In the genomic region with DNA sequence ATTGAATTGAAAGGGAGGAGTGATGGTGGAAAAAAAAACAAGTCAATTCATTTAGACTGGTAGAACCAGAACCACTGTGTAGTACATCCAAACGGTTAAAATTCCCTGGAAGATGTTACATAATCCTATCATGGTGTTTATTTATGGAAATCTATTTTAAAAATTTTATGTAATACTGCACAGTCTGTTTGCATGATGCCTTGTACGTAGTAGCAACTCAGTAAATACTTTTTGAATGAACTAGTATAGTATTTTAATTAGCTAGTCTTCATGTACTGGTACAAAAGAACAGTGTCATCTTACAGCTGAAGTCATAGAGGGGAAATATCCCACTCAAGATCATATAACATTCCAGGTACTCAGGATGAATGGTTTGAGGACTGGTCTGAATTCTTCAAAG, we compare ENCODE assay signal across 20 cellular contexts. TPM values are rescaled to one million over a fixed set of nuclear protein-coding genes. Genes with fewer than 3 reads are reported as not detected.
DNase-seq lines count a peak whose midpoint lies in the region; ATAC-seq, FAIRE-seq and TF ChIP-seq lines count a peak whose summit lies in the region.
"Had no signal": no experiment of that assay in that cellular context is flagged by ENCODE, and none has a peak within 500 bp of the region (broad histone marks: within the 10 kb centered on the region; RNA-seq: fewer than 3 reads in every experiment).

No MANE protein-coding gene starts in this region.

- H3K18ac ChIP-seq in IMR-90 (ENCODE audit: low read depth, low read length): no peak overlapping the region

- TF ChIP-seq CTCF in IMR-90 (conservative IDR thresholded peaks at IDR 0.05; ENCODE audit: low read depth, low read length): no peak
- TF ChIP-seq CTCF in GM12878 (IDR thresholded peaks at IDR 0.05 in 2 of 3, conservative IDR thresholded peaks at IDR 0.05 in 1 of 3; ENCODE audit: control insufficient read depth in 2 of 3, extremely low read depth in 1 of 3, insufficient read depth in 1 of 3, low read depth in 3 of 3, low read length in 3 of 3): no peak
- TF ChIP-seq CTCF in gastrocnemius medialis (IDR thresholded peaks at IDR 0.05 in 4 of 5, conservative IDR thresholded peaks at IDR 0.05 in 1 of 5): no peak
- TF ChIP-seq CTCF in WTC11 (IDR thresholded peaks at IDR 0.05): no peak

- no peak overlapping the region for H2AK9ac ChIP-seq in IMR-90 (replicated peaks; ENCODE audit: low read depth, low read length, poor library complexity)

- H3K23ac ChIP-seq in IMR-90 (ENCODE audit: low read depth, low read length): no peak overlapping the region

- no peaks in the 10 kb centered on the region for H3K27me3 Mint-ChIP-seq in activated CD4-positive, alpha-beta T cell treated with anti-CD3 and anti-CD28 coated beads, Interleukin-2, amount 10 ng/mL, durations not matched to agents 7 days and 5 days
- H3K27me3 Mint-ChIP-seq in activated CD4-positive, alpha-beta T cell treated with anti-CD3 and anti-CD28 coated beads for 36 hours: no peaks in the 10 kb centered on the region
- H3K27me3 Mint-ChIP-seq in WTC11 (ENCODE audit: low read depth): no peaks in the 10 kb centered on the region
- H3K27me3 Mint-ChIP-seq: naive B cell had no signal

- no peak overlapping the region for H2AK5ac ChIP-seq in IMR-90 (ENCODE audit: low read depth, low read length)

- H2BK20ac ChIP-seq in IMR-90 (ENCODE audit: low read depth, low read length): no peak overlapping the region

- H3K4me1 Mint-ChIP-seq in activated CD4-positive, alpha-beta T cell treated with anti-CD3 and anti-CD28 coated beads, Interleukin-2, amount 10 ng/mL, durations not matched to agents 7 days and 5 days: peaks cover 18% of the 10 kb centered on the region
- H3K4me1 Mint-ChIP-seq in activated CD4-positive, alpha-beta T cell treated with anti-CD3 and anti-CD28 coated beads for 36 hours: peaks cover 21% of the 10 kb centered on the region
- H3K4me1 Mint-ChIP-seq in WTC11: peaks cover 37% of the 10 kb centered on the region

- no peaks in the 10 kb centered on the region for H3K79me1 ChIP-seq in IMR-90 (ENCODE audit: low read depth in 1 of 2, low read length in 2 of 2)

- peak overlapping the region; percentile 89 for H3K27ac Mint-ChIP-seq in activated CD4-positive, alpha-beta T cell treated with anti-CD3 and anti-CD28 coated beads, Interleukin-2, amount 10 ng/mL, durations not matched to agents 7 days and 5 days
- H3K27ac Mint-ChIP-seq in activated CD4-positive, alpha-beta T cell treated with anti-CD3 and anti-CD28 coated beads for 36 hours: no peak overlapping the region
- no peak overlapping the region for H3K27ac Mint-ChIP-seq in WTC11

- H3K36me3 Mint-ChIP-seq in activated CD4-positive, alpha-beta T cell treated with anti-CD3 and anti-CD28 coated beads, Interleukin-2, amount 10 ng/mL, durations not matched to agents 7 days and 5 days (ENCODE audit: low read depth): peaks cover 37% of the 10 kb centered on the region
- peaks cover 26% of the 10 kb centered on the region for H3K36me3 Mint-ChIP-seq in activated CD4-positive, alpha-beta T cell treated with anti-CD3 and anti-CD28 coated beads for 36 hours (ENCODE audit: low read depth)
- 0 out of 2 replicates have a peak, but pooled peaks cover 4% of the 10 kb centered on the region for H3K36me3 Mint-ChIP-seq in WTC11

- in situ Hi-C loops in IMR-90 (cut with MboI; ENCODE audit: low sequenced_read_pairs): no loop called here
- in situ Hi-C loops in GM12878 (cut with MboI): no loop called here
- in situ Hi-C loops in gastrocnemius medialis (cut with MboI; ENCODE audit: low sequenced_read_pairs in 4 of 4): no loop called here

- H2BK120ac ChIP-seq in IMR-90 (ENCODE audit: low read depth, low read length): no peak overlapping the region

- ATAC-seq in activated CD4-positive, alpha-beta T cell treated with anti-CD3 and anti-CD28 coated beads for 36 hours: no peak
- peak; percentile 32; the same call in 1 of the 2 replicates for ATAC-seq in IMR-90 (ENCODE audit: low read depth)
- no peak for ATAC-seq in GM12878
- peak; percentile 80 to 83 for ATAC-seq in gastrocnemius medialis
- ATAC-seq in WTC11: no peak
- ATAC-seq in HG02610 (IDR thresholded peaks at IDR 0.05; ENCODE audit: unreplicated experiment): no peak

- no peak overlapping the region for H4K91ac ChIP-seq in IMR-90 (ENCODE audit: insufficient read depth, low read depth, low read length)

- dilution Hi-C loops in IMR-90 (cut with HindIII; ENCODE audit: low sequenced_read_pairs, unreplicated experiment): no loop called here

- H3K9me1 ChIP-seq in IMR-90 (ENCODE audit: insufficient read depth, low read length): no peaks in the 10 kb centered on the region

- FAIRE-seq in GM12878 (lab: Jason Lieb, UNC): no peak
- FAIRE-seq: A204.1, kidney had no signal

- no peak overlapping the region for H2BK5ac ChIP-seq in IMR-90 (ENCODE audit: low read depth, low read length, poor library complexity, severe bottlenecking)

- peaks cover 3% of the 10 kb centered on the region for H3K9me3 ChIP-seq in IMR-90 (ENCODE audit: control insufficient read depth, insufficient read depth, low read length)
- no peaks in the 10 kb centered on the region; the same call in 2 of the 3 replicates for H3K9me3 ChIP-seq in GM12878 (replicated peaks; ENCODE audit: control insufficient read depth, insufficient read depth, low read length)
- H3K9me3 ChIP-seq in gastrocnemius medialis: no peaks in the 10 kb centered on the region

- H3K36me3 ChIP-seq in IMR-90 (ENCODE audit: control insufficient read depth, insufficient read depth, low read length): no peaks in the 10 kb centered on the region
- H3K36me3 ChIP-seq in GM12878 (ENCODE audit: control insufficient read depth in 2 of 2, insufficient read depth in 2 of 2, low read length in 1 of 2): peaks cover 0 to 6% of the 10 kb centered on the region in 2 experiments; a peak in 1 of 4 replicates
- H3K36me3 ChIP-seq in gastrocnemius medialis: no peaks in the 10 kb centered on the region

- no peak overlapping the region for H3K4me3 Mint-ChIP-seq in activated CD4-positive, alpha-beta T cell treated with anti-CD3 and anti-CD28 coated beads, Interleukin-2, amount 10 ng/mL, durations not matched to agents 7 days and 5 days
- H3K4me3 Mint-ChIP-seq in activated CD4-positive, alpha-beta T cell treated with anti-CD3 and anti-CD28 coated beads for 36 hours: no peak overlapping the region
- no peak overlapping the region for H3K4me3 Mint-ChIP-seq in WTC11

- H2AFZ ChIP-seq in IMR-90 (replicated peaks; ENCODE audit: low read length, poor library complexity) (no peak overlapping the region), GM12878 (ENCODE audit: control insufficient read depth, low read depth, low read length) (0 out of 2 replicates have a peak overlapping the region, but pooled peaks have one; percentile 11)

- no CpG with 5 or more reads among the region's 2 CpGs for WGBS in IMR-90 (ENCODE audit: extremely low coverage in 2 of 2, insufficient read length in 1 of 2), 2 experiments
- WGBS in GM12878 (ENCODE audit: insufficient coverage, insufficient replicate concordance, low lambda C conversion rate, missing lambda C conversion rate): 96% methylated on average over 2 of the region's 2 CpGs

- no peak overlapping the region for H3K4ac ChIP-seq in IMR-90 (ENCODE audit: low read depth, low read length)

- no peaks in the 10 kb centered on the region; the same call in 1 of the 2 replicates for H3K79me2 ChIP-seq in GM12878 (ENCODE audit: control insufficient read depth, insufficient read depth, low read length)

- SMC1A ChIA-PET in GM12878 (lab: Charles Lee; ENCODE audit: uncharacterized antibody, unreplicated experiment): interaction anchor here (0.6 to 4.8 kb wide), 24 partner anchors 11 to 180 kb away, joined by 3 to 53 read pairs (median 9); a partner anchor contains a TSS

- no TSS peak for BruUV-seq in IMR-90 (replicated peaks; lab: Mats Ljungman, UMichigan)
- BruUV-seq in GM12878 (replicated peaks; lab: Mats Ljungman, UMichigan): TSS peak; percentile 96

- H3K4me2 ChIP-seq in IMR-90 (ENCODE audit: low read depth, low read length) (no peak overlapping the region), GM12878 (ENCODE audit: control insufficient read depth, insufficient read depth) (peak overlapping the region; percentile 83)
- H3K4me2 ChIP-seq: smooth muscle cell had no signal

- peaks cover 12% of the 10 kb centered on the region for H3K9me3 Mint-ChIP-seq in activated CD4-positive, alpha-beta T cell treated with anti-CD3 and anti-CD28 coated beads, Interleukin-2, amount 10 ng/mL, durations not matched to agents 7 days and 5 days
- peaks cover 12% of the 10 kb centered on the region for H3K9me3 Mint-ChIP-seq in activated CD4-positive, alpha-beta T cell treated with anti-CD3 and anti-CD28 coated beads for 36 hours (ENCODE audit: low read depth)
- H3K9me3 Mint-ChIP-seq in WTC11: peaks cover 12% of the 10 kb centered on the region

- CTCF ChIA-PET in activated CD4-positive, alpha-beta T cell treated with anti-CD3 and anti-CD28 coated beads, Interleukin-2, amount 10 ng/mL, durations not matched to agents 7 days and 5 days (lab: Charles Lee): interaction anchor here (0.5 to 1.3 kb wide), 3 partner anchors 17 to 1983 kb away, joined by 3 to 5 read pairs (median 3); no protein-coding TSS in a partner anchor
- CTCF ChIA-PET in activated CD4-positive, alpha-beta T cell treated with anti-CD3 and anti-CD28 coated beads for 36 hours (lab: Charles Lee): no interaction called here
- CTCF ChIA-PET in IMR-90 (lab: Yijun Ruan, JAX) (no interaction called here), GM12878 (lab: Yijun Ruan, JAX) (interaction anchor here (1.1 to 4.1 kb wide), 11 partner anchors 9 to 363 kb away, joined by 3 to 35 read pairs (median 8); no protein-coding TSS in a partner anchor), WTC11 (lab: Charles Lee) (no interaction called here)

- RAD21 ChIA-PET in GM12878 (lab: Charles Lee; ENCODE audit: unreplicated experiment): interaction anchor here (0.5 to 4.2 kb wide), 21 partner anchors 9 to 875 kb away, joined by 3 to 37 read pairs (median 7); a partner anchor contains a TSS

- POLR2A ChIA-PET in activated CD4-positive, alpha-beta T cell treated with anti-CD3 and anti-CD28 coated beads, Interleukin-2, amount 10 ng/mL, durations not matched to agents 7 days and 5 days (lab: Charles Lee): no interaction called here
- POLR2A ChIA-PET in activated CD4-positive, alpha-beta T cell treated with anti-CD3 and anti-CD28 coated beads for 36 hours (lab: Charles Lee): interaction anchor here (0.6 kb wide), 1 partner anchor 19 kb away, joined by 3 read pairs; no protein-coding TSS in a partner anchor
- POLR2A ChIA-PET in IMR-90 (lab: Charles Lee; ENCODE audit: unreplicated experiment) (no interaction called here), GM12878 (lab: Charles Lee) (interaction anchor here (0.6 to 2.6 kb wide), 11 partner anchors 16 to 461 kb away, joined by 3 to 20 read pairs (median 6); no protein-coding TSS in a partner anchor), WTC11 (lab: Charles Lee) (interaction anchor here (2.0 kb wide), 1 partner anchor 27 kb away, joined by 11 read pairs; a partner anchor contains a TSS)

- H3K4me3 ChIP-seq in IMR-90 (ENCODE audit: insufficient read depth, low read depth, low read length): no peak overlapping the region
- peak overlapping the region; percentile 57 for H3K4me3 ChIP-seq in GM12878
- peak overlapping the region; percentile 37 to 44 (median 42) for H3K4me3 ChIP-seq in gastrocnemius medialis
- H3K4me3 ChIP-seq: dorsolateral prefrontal cortex, smooth muscle cell had no signal

- no peak overlapping the region for H2BK15ac ChIP-seq in IMR-90 (ENCODE audit: low read depth, low read length)

- H4K20me1 ChIP-seq in IMR-90 (ENCODE audit: insufficient read depth, low read length) (no peaks in the 10 kb centered on the region), GM12878 (ENCODE audit: control insufficient read depth, insufficient read depth) (no peaks in the 10 kb centered on the region)

- intact Hi-C loops in activated CD4-positive, alpha-beta T cell treated with anti-CD3 and anti-CD28 coated beads for 36 hours (cut with DNase I, micrococcal nuclease): no loop called here
- intact Hi-C loops in IMR-90 (cut with micrococcal nuclease) (no loop called here), GM12878 (cut with micrococcal nuclease; ENCODE audit: unreplicated experiment) (no loop called here), gastrocnemius medialis (cut with DNase I; ENCODE audit: low total_unique reads) (loop anchor here (1.0 kb wide), 1 partner anchor 92 kb away; no protein-coding TSS in a partner anchor)

- no peak for DNase-seq in activated CD4-positive, alpha-beta T cell treated with anti-CD3 and anti-CD28 coated beads, Interleukin-2, amount 10 ng/mL, durations not matched to agents 7 days and 5 days
- no peak for DNase-seq in activated CD4-positive, alpha-beta T cell treated with anti-CD3 and anti-CD28 coated beads for 36 hours
- DNase-seq in IMR-90: no peak
- DNase-seq in GM12878 (ENCODE audit: low read depth, low spot score): no peak
- no peak for DNase-seq in gastrocnemius medialis
- no peak for DNase-seq in NCI-H1436 (lab: John Stamatoyannopoulos, UW)
- DNase-seq in WTC11 (ENCODE audit: low spot score): no peak
- DNase-seq: DND-41, dorsolateral prefrontal cortex, foreskin melanocyte, KG1, kidney, mammary epithelial cell, OCI-M1, SHP77 had no signal

- H3K27me3 ChIP-seq in IMR-90 (ENCODE audit: control insufficient read depth, insufficient read depth, low read length) (no peaks in the 10 kb centered on the region), GM12878 (replicated peaks in 1 of 2; ENCODE audit: control insufficient read depth in 2 of 2, insufficient read depth in 2 of 2, low read length in 1 of 2) (no peaks in the 10 kb centered on the region), gastrocnemius medialis (no peaks in the 10 kb centered on the region)
- H3K27me3 ChIP-seq: dorsolateral prefrontal cortex had no signal

- TF ChIP-seq RAD21 in IMR-90 (IDR thresholded peaks at IDR 0.05; ENCODE audit: low read length) (no peak), GM12878 (IDR thresholded peaks at IDR 0.05; ENCODE audit: insufficient read depth, low read depth, low read length) (no peak)

- TF ChIP-seq EP300 in GM12878 (IDR thresholded peaks at IDR 0.05; ENCODE audit: borderline replicate concordance in 1 of 2, control insufficient read depth in 1 of 2, low read depth in 2 of 2, low read length in 2 of 2): no peak

- H4K8ac ChIP-seq in IMR-90 (ENCODE audit: low read depth in 2 of 2, low read length in 2 of 2): no peak overlapping the region

- no peak overlapping the region for H3K56ac ChIP-seq in IMR-90 (ENCODE audit: extremely low read depth, insufficient read depth, low read length)

- H4K5ac ChIP-seq in IMR-90 (ENCODE audit: low read depth, low read length): no peak overlapping the region

- no peak overlapping the region for H3K9ac ChIP-seq in IMR-90 (ENCODE audit: low read depth, low read length)
- no peak overlapping the region; the same call in 1 of the 2 replicates for H3K9ac ChIP-seq in GM12878 (ENCODE audit: control insufficient read depth, insufficient read depth, low read length)

- TF ChIP-seq POLR2A in IMR-90 (IDR thresholded peaks at IDR 0.05; ENCODE audit: low read depth, low read length): no peak
- no peak for TF ChIP-seq POLR2A in GM12878 (IDR thresholded peaks at IDR 0.05; ENCODE audit: low read depth, low read length)
- TF ChIP-seq POLR2A in gastrocnemius medialis (IDR thresholded peaks at IDR 0.05): peak in 1 of 2 donors; percentile 27

- H3K14ac ChIP-seq in IMR-90 (replicated peaks; ENCODE audit: low read depth, low read length): no peak overlapping the region

- H3K27ac ChIP-seq in IMR-90 (ENCODE audit: insufficient read depth, low read length): no peak overlapping the region
- peak overlapping the region; percentile 96 for H3K27ac ChIP-seq in GM12878 (ENCODE audit: control insufficient read depth, insufficient read depth)
- peak overlapping the region; percentile 89 to 100 (median 94) for H3K27ac ChIP-seq in gastrocnemius medialis
- H3K27ac ChIP-seq: C4-2B had no signal

- H3K4me1 ChIP-seq in IMR-90 (ENCODE audit: control insufficient read depth, insufficient read depth, low read length): peaks cover 3% of the 10 kb centered on the region
- peaks cover 32% of the 10 kb centered on the region for H3K4me1 ChIP-seq in GM12878 (ENCODE audit: control insufficient read depth, insufficient read depth, low read length)
- H3K4me1 ChIP-seq in gastrocnemius medialis: peaks cover 36 to 46% of the 10 kb centered on the region in 2 donors

RNA-seq across cellular contexts. Expression of a gene that starts 27.0 kb away (rescaled TPM):
- total RNA-seq in activated CD4-positive, alpha-beta T cell treated with anti-CD3 and anti-CD28 coated beads, Interleukin-2, amount 10 ng/mL, durations not matched to agents 7 days and 5 days: 10 to 100 TPM; 20.3 to 24.9 TPM
- 10 to 100 TPM; 16.3 to 24.3 TPM for total RNA-seq in activated CD4-positive, alpha-beta T cell treated with anti-CD3 and anti-CD28 coated beads for 36 hours
- 15.8 and 29.4 TPM in 2 replicates for total RNA-seq in IMR-90 (2012; rRNA removed)
- polyA plus RNA-seq in IMR-90 (2012; rRNA removed): 27.1 and 28.9 TPM in 2 replicates
- 22.5 and 29.5 TPM in 2 replicates for polyA plus RNA-seq in IMR-90 (2012; cell fraction: cytosol; rRNA removed)
- 32.6 and 44.5 TPM in 2 replicates for polyA plus RNA-seq in IMR-90 (2012; cell fraction: nucleus; rRNA removed; ENCODE audit: low replicate concordance)
- 88.8 and 93.7 TPM in 2 replicates for total RNA-seq in GM12878 (2013; cell fraction: nucleolus; rRNA removed)
- 65.4 and 69.4 TPM in 2 replicates for total RNA-seq in GM12878 (2014; rRNA removed)
- 32.7 and 34.9 TPM in 2 replicates for total RNA-seq in GM12878 (2014; rRNA removed; fragmentation: Illumina TruSeq; extraction: Trizol)
- 73.9 and 75.2 TPM in 2 replicates for total RNA-seq in GM12878 (2021)
- polyA plus RNA-seq in GM12878 (2011; ENCODE audit: low read depth): 6.6 TPM
- 36.4 and 44.1 TPM in 2 replicates for polyA plus RNA-seq in GM12878 (2011; rRNA removed)
- 32.3 and 38.9 TPM in 2 replicates for polyA plus RNA-seq in GM12878 (2011; cell fraction: cytosol; rRNA removed)
- polyA plus RNA-seq in GM12878 (2011; cell fraction: nucleus; rRNA removed): 59.7 and 70.4 TPM in 2 replicates
- 24.5 and 28.7 TPM in 2 replicates for polyA plus RNA-seq in GM12878 (2012)
- polyA plus RNA-seq in GM12878 (2014; fragmentation: Illumina TruSeq; extraction: Trizol): 22.4 and 26.2 TPM in 2 replicates
- 10 to 100 TPM in 1 of 2 experiments, 1 to 10 TPM in 1; 6.2 to 19.5 TPM for polyA plus RNA-seq in GM12878 (2014; fragmentation: Nextera tagmentation; extraction: Ambion mirVana)
- 52.3 and 62.0 TPM in 2 replicates for polyA plus RNA-seq in GM12878 (2014; rRNA removed)
- 10 to 100 TPM in 1 of 2 experiments, 1 to 10 TPM in 1; 4.3 to 11.7 TPM for polyA plus RNA-seq in GM12878 (2016; fragmentation: Nextera tagmentation; extraction: Ambion mirVana)
- 30.4 and 44.0 TPM in 2 replicates for polyA minus RNA-seq in GM12878 (2011; rRNA and poly(A)+ RNA removed)
- polyA minus RNA-seq in GM12878 (2011; cell fraction: cytosol; rRNA and poly(A)+ RNA removed): 24.5 TPM in 2 replicates
- 69.0 and 99.9 TPM in 2 replicates for polyA minus RNA-seq in GM12878 (2011; cell fraction: nucleus; rRNA and poly(A)+ RNA removed)
- total RNA-seq in gastrocnemius medialis: 10 to 100 TPM; 18.7 to 39.8 (median 26.1) TPM
- total RNA-seq in WTC11 (2021): 14.2 to 18.2 TPM (median 14.3 TPM) in 3 replicates

RNA-seq across cellular contexts. Expression of a gene that starts 27.7 kb away (rescaled TPM):
- 10 to 100 TPM; 37.4 to 38.7 TPM for total RNA-seq in activated CD4-positive, alpha-beta T cell treated with anti-CD3 and anti-CD28 coated beads, Interleukin-2, amount 10 ng/mL, durations not matched to agents 7 days and 5 days
- 10 to 100 TPM; 21.5 to 25.3 TPM for total RNA-seq in activated CD4-positive, alpha-beta T cell treated with anti-CD3 and anti-CD28 coated beads for 36 hours
- total RNA-seq in IMR-90 (2012; rRNA removed) (5.0 and 6.1 TPM in 2 replicates), GM12878 (2014; rRNA removed) (29.5 and 30.4 TPM in 2 replicates), GM12878 (2014; rRNA removed; fragmentation: Illumina TruSeq; extraction: Trizol) (32.2 and 32.3 TPM in 2 replicates), GM12878 (2021) (26.3 and 29.0 TPM in 2 replicates), gastrocnemius medialis (1 to 10 TPM; 1.6 to 3.5 (median 3.0) TPM), WTC11 (2021) (0.28 to 0.64 TPM (median 0.30 TPM) in 3 replicates)
- polyA plus RNA-seq in IMR-90 (2012; rRNA removed) (5.0 and 6.0 TPM in 2 replicates), GM12878 (2011; rRNA removed) (65.9 and 71.7 TPM in 2 replicates), GM12878 (2014; fragmentation: Illumina TruSeq; extraction: Trizol) (40.0 and 42.3 TPM in 2 replicates), GM12878 (2014; fragmentation: Nextera tagmentation; extraction: Ambion mirVana) (10 to 100 TPM; 24.7 to 28.5 TPM), GM12878 (2014; rRNA removed) (24.3 and 29.2 TPM in 2 replicates), GM12878 (2016; fragmentation: Nextera tagmentation; extraction: Ambion mirVana) (10 to 100 TPM; 35.7 to 36.4 TPM)
- 2.1 and 3.4 TPM in 2 replicates for polyA plus RNA-seq in IMR-90 (2012; cell fraction: cytosol; rRNA removed)
- 1.8 and 4.0 TPM in 2 replicates for polyA plus RNA-seq in IMR-90 (2012; cell fraction: nucleus; rRNA removed; ENCODE audit: low replicate concordance)
- 81.0 and 93.9 TPM in 2 replicates for total RNA-seq in GM12878 (2013; cell fraction: nucleolus; rRNA removed)
- polyA plus RNA-seq in GM12878 (2011; ENCODE audit: low read depth): 21.6 TPM
- polyA plus RNA-seq in GM12878 (2011; cell fraction: cytosol; rRNA removed): 42.6 and 46.8 TPM in 2 replicates
- polyA plus RNA-seq in GM12878 (2011; cell fraction: nucleus; rRNA removed): 23.1 and 25.8 TPM in 2 replicates
- 20.0 and 23.8 TPM in 2 replicates for polyA plus RNA-seq in GM12878 (2012)
- 47.7 and 66.8 TPM in 2 replicates for polyA minus RNA-seq in GM12878 (2011; rRNA and poly(A)+ RNA removed)
- 9.9 and 15.5 TPM in 2 replicates for polyA minus RNA-seq in GM12878 (2011; cell fraction: cytosol; rRNA and poly(A)+ RNA removed)
- polyA minus RNA-seq in GM12878 (2011; cell fraction: nucleus; rRNA and poly(A)+ RNA removed): 23.2 and 32.4 TPM in 2 replicates

RNA-seq across cellular contexts. Expression of a gene that starts 38.8 kb away (rescaled TPM):
- total RNA-seq in activated CD4-positive, alpha-beta T cell treated with anti-CD3 and anti-CD28 coated beads, Interleukin-2, amount 10 ng/mL, durations not matched to agents 7 days and 5 days: 10 to 100 TPM; 17.9 to 18.4 TPM
- 10 to 100 TPM; 18.1 to 20.4 TPM for total RNA-seq in activated CD4-positive, alpha-beta T cell treated with anti-CD3 and anti-CD28 coated beads for 36 hours
- 31.4 and 38.0 TPM in 2 replicates for total RNA-seq in IMR-90 (2012; rRNA removed)
- 14.5 and 16.0 TPM in 2 replicates for polyA plus RNA-seq in IMR-90 (2012; rRNA removed)
- polyA plus RNA-seq in IMR-90 (2012; cell fraction: cytosol; rRNA removed): 8.8 and 10.4 TPM in 2 replicates
- polyA plus RNA-seq in IMR-90 (2012; cell fraction: nucleus; rRNA removed; ENCODE audit: low replicate concordance): 7.2 and 15.5 TPM in 2 replicates
- 86.2 and 87.2 TPM in 2 replicates for total RNA-seq in GM12878 (2013; cell fraction: nucleolus; rRNA removed)
- total RNA-seq in GM12878 (2014; rRNA removed): 21.5 and 24.1 TPM in 2 replicates
- 18.7 and 20.3 TPM in 2 replicates for total RNA-seq in GM12878 (2014; rRNA removed; fragmentation: Illumina TruSeq; extraction: Trizol)
- total RNA-seq in GM12878 (2021): 18.9 and 19.3 TPM in 2 replicates
- polyA plus RNA-seq in GM12878 (2011; ENCODE audit: low read depth): 6.6 TPM
- polyA plus RNA-seq in GM12878 (2011; rRNA removed): 33.6 and 36.3 TPM in 2 replicates
- polyA plus RNA-seq in GM12878 (2011; cell fraction: cytosol; rRNA removed): 23.3 and 24.8 TPM in 2 replicates
- 19.2 and 20.8 TPM in 2 replicates for polyA plus RNA-seq in GM12878 (2011; cell fraction: nucleus; rRNA removed)
- polyA plus RNA-seq in GM12878 (2012): 9.8 and 13.8 TPM in 2 replicates
- polyA plus RNA-seq in GM12878 (2014; fragmentation: Illumina TruSeq; extraction: Trizol): 17.2 and 19.6 TPM in 2 replicates
- 1 to 10 TPM; 4.7 to 6.2 TPM for polyA plus RNA-seq in GM12878 (2014; fragmentation: Nextera tagmentation; extraction: Ambion mirVana)
- 16.7 and 16.9 TPM in 2 replicates for polyA plus RNA-seq in GM12878 (2014; rRNA removed)
- polyA plus RNA-seq in GM12878 (2016; fragmentation: Nextera tagmentation; extraction: Ambion mirVana): 10 to 100 TPM; 13.3 to 15.5 TPM
- 44.5 and 47.5 TPM in 2 replicates for polyA minus RNA-seq in GM12878 (2011; rRNA and poly(A)+ RNA removed)
- 12.0 and 14.5 TPM in 2 replicates for polyA minus RNA-seq in GM12878 (2011; cell fraction: cytosol; rRNA and poly(A)+ RNA removed)
- polyA minus RNA-seq in GM12878 (2011; cell fraction: nucleus; rRNA and poly(A)+ RNA removed): 21.5 and 32.9 TPM in 2 replicates
- 1 to 10 TPM; 5.1 to 9.3 (median 6.5) TPM for total RNA-seq in gastrocnemius medialis
- 30.2 to 32.3 TPM (median 30.5 TPM) in 3 replicates for total RNA-seq in WTC11 (2021)

Comparison
In these comparisons a context has a peak if more than half of its experiments do, and no peak if none do; other contexts are left out.
1. CTCF ChIA-PET loops: an anchor here in activated CD4-positive, alpha-beta T cell treated with anti-CD3 and anti-CD28 coated beads, Interleukin-2, amount 10 ng/mL, durations not matched to agents 7 days and 5 days (0.5 to 1.3 kb wide) and GM12878 (1.1 to 4.1 kb wide); none called in activated CD4-positive, alpha-beta T cell treated with anti-CD3 and anti-CD28 coated beads for 36 hours, IMR-90 and WTC11.
2. POLR2A ChIA-PET loops: an anchor here in activated CD4-positive, alpha-beta T cell treated with anti-CD3 and anti-CD28 coated beads for 36 hours (0.6 kb wide), GM12878 (0.6 to 2.6 kb wide) and WTC11 (2.0 kb wide); none called in activated CD4-positive, alpha-beta T cell treated with anti-CD3 and anti-CD28 coated beads, Interleukin-2, amount 10 ng/mL, durations not matched to agents 7 days and 5 days and IMR-90.
3. ATAC-seq: peak in IMR-90 (single experiment) and gastrocnemius medialis (2 of 2); none in activated CD4-positive, alpha-beta T cell treated with anti-CD3 and anti-CD28 coated beads for 36 hours (single experiment), GM12878 (single experiment), WTC11 (single experiment) and HG02610 (single experiment).